Comparison of ENCODE assay signal across 1 cellular context in the genomic region with DNA sequence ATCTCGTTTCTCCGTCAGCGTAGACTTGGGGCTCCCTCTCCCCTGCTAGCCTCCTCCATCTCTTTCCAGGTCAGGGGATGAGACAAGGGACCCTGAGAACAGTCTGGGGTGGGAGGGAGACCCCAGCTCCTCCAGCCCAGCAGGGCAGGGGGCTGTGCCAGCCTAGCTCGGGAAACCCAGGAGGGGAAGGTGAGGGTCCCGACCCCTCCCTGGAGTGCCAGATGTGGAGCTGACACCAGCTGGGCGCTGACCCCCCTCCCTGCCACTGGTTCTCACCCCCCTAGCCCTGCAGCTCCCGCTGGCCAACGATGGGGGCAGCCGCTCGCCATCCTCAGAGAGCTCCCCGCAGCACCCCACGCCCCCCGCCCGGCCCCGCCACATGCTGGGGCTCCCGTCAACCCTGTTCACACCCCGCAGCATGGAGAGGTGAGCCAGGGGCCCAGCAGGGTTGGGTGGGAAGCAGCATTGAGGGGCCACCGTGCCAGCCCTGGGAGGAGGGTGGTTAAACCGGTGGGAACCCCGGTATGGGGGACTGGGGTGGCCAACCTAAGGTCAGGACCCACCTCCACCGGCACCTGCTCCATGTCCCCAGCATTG.
TF ChIP-seq lines count a peak whose summit lies in the region.

No MANE protein-coding gene starts in this region.

TF ChIP-seq in HepG2, 621 proteins besides CTCF, POLR2A, EP300 and RAD21:
- TF ChIP-seq MYPOP (CRISPR knock-in tag; IDR thresholded peaks at IDR 0.05) (no peak), ZNF800 (CRISPR knock-in tag; IDR thresholded peaks at IDR 0.05) (no peak), KDM2A (CRISPR knock-in tag; IDR thresholded peaks at IDR 0.05; ENCODE audit: borderline replicate concordance, low read depth) (no peak), POLR2G (IDR thresholded peaks at IDR 0.05; ENCODE audit: low read depth, low read length) (0 out of 2 replicates have a peak, but pooled peaks have one; percentile 29), ZNF7 (CRISPR knock-in tag; IDR thresholded peaks at IDR 0.05) (no peak), SOX13 (IDR thresholded peaks at IDR 0.05) (no peak), SOX13 (CRISPR knock-in tag; conservative IDR thresholded peaks at IDR 0.05 in 1 of 2, IDR thresholded peaks at IDR 0.05 in 1 of 2) (no peak), MIER2 (CRISPR knock-in tag; IDR thresholded peaks at IDR 0.05) (no peak)
- TF ChIP-seq, protein P1, sequence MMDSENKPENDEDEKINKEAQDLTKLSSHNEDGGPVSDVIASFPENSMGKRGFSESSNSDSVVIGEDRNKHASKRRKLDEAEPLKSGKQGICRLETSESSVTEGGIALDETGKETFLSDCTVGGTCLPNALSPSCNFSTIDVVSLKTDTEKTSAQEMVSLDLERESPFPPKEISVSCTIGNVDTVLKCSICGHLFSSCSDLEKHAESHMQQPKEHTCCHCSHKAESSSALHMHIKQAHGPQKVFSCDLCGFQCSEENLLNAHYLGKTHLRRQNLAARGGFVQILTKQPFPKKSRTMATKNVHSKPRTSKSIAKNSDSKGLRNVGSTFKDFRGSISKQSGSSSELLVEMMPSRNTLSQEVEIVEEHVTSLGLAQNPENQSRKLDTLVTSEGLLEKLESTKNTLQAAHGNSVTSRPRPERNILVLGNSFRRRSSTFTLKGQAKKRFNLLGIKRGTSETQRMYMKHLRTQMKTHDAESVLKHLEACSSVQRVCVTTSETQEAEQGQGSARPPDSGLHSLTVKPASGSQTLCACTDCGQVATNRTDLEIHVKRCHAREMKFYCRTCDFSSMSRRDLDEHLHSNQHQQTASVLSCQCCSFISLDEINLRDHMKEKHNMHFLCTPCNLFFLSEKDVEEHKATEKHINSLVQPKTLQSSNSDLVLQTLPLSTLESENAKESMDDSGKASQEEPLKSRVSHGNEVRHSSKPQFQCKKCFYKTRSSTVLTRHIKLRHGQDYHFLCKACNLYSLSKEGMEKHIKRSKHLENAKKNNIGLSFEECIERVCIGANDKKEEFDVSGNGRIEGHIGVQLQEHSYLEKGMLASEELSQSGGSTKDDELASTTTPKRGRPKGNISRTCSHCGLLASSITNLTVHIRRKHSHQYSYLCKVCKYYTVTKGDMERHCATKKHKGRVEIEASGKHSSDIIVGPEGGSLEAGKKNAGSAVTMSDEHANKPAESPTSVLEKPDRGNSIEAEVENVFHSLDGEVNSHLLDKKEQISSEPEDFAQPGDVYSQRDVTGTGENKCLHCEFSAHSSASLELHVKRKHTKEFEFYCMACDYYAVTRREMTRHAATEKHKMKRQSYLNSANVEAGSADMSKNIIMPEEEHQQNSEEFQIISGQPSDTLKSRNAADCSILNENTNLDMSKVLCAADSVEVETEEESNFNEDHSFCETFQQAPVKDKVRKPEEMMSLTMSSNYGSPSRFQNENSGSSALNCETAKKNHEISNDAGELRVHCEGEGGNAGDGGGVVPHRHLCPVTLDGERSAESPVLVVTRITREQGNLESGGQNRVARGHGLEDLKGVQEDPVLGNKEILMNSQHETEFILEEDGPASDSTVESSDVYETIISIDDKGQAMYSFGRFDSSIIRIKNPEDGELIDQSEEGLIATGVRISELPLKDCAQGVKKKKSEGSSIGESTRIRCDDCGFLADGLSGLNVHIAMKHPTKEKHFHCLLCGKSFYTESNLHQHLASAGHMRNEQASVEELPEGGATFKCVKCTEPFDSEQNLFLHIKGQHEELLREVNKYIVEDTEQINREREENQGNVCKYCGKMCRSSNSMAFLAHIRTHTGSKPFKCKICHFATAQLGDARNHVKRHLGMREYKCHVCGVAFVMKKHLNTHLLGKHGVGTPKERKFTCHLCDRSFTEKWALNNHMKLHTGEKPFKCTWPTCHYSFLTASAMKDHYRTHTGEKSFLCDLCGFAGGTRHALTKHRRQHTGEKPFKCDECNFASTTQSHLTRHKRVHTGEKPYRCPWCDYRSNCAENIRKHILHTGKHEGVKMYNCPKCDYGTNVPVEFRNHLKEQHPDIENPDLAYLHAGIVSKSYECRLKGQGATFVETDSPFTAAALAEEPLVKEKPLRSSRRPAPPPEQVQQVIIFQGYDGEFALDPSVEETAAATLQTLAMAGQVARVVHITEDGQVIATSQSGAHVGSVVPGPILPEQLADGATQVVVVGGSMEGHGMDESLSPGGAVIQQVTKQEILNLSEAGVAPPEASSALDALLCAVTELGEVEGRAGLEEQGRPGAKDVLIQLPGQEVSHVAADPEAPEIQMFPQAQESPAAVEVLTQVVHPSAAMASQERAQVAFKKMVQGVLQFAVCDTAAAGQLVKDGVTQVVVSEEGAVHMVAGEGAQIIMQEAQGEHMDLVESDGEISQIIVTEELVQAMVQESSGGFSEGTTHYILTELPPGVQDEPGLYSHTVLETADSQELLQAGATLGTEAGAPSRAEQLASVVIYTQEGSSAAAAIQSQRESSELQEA (CRISPR knock-in tag; IDR thresholded peaks at IDR 0.05; ENCODE audit: not compliant biosample characterization) = no peak
